ENCODE assay signal across 29 cellular contexts in genomic region chr11:64407221-64407620, GRCh38. TPM values are rescaled to one million over a fixed set of nuclear protein-coding genes. Genes with fewer than 3 reads are reported as not detected.
DNase-seq lines count a peak whose midpoint lies in the region; ATAC-seq, FAIRE-seq and TF ChIP-seq lines count a peak whose summit lies in the region.
"Had no signal": no experiment of that assay in that cellular context is flagged by ENCODE, and none has a peak within 500 bp of the region (broad histone marks: within the 10 kb centered on the region; RNA-seq: fewer than 3 reads in every experiment).

No MANE protein-coding gene starts in this region.

- H3K27me3 Mint-ChIP-seq in GM23338 (ENCODE audit: insufficient read depth, low read depth, poor library complexity): peaks cover 6% of the 10 kb centered on the region
- H3K27me3 Mint-ChIP-seq in glutamatergic neuron (ENCODE audit: unreplicated experiment): no peaks in the 10 kb centered on the region
- H3K27me3 Mint-ChIP-seq in nephron progenitor cell (ENCODE audit: low read depth, poor library complexity): peaks cover 7% of the 10 kb centered on the region

- no peaks in the 10 kb centered on the region for H3F3A ChIP-seq in GM23338 (replicated peaks; ENCODE audit: low read depth)

- H4K20me1 ChIP-seq in BLaER1 (no peaks in the 10 kb centered on the region), GM23338 (replicated peaks; ENCODE audit: insufficient read depth) (no peaks in the 10 kb centered on the region)

- DNase-seq in GM23338 (ENCODE audit: low spot score) (no peak), glutamatergic neuron (no peak), nephron progenitor cell (no peak), GM19239 (ENCODE audit: insufficient read length, low spot score) (no peak), NCI-H510A treated with DMSO at 0.1 percent for 48 hours (lab: John Stamatoyannopoulos, UW) (no peak)
- DNase-seq: 8988T; ACHN; CD4-positive, CD25-positive, alpha-beta regulatory T cell; GF-D8; H9; MM.1S; NCI-H1048; NCI-H1417 treated with DMSO at 0.1 percent for 48 hours; NCI-H1694 treated with DMSO at 0.1 percent for 48 hours; NCI-H2081; NCI-H2227 treated with DMSO at 0.1 percent for 48 hours; NCI-H69; SHP77 treated with DMSO at 0.1 percent for 48 hours had no signal

- no peaks in the 10 kb centered on the region for H3K27me3 ChIP-seq in BLaER1
- H3K27me3 ChIP-seq in GM23338 (ENCODE audit: insufficient read depth): peaks cover 3% of the 10 kb centered on the region; the same call in 1 of the 2 replicates
- H3K27me3 ChIP-seq: BE2C had no signal

- ATAC-seq in GM23338 (no peak), HG03196 (IDR thresholded peaks at IDR 0.05; ENCODE audit: unreplicated experiment) (no peak), HG03442 (IDR thresholded peaks at IDR 0.05; ENCODE audit: unreplicated experiment) (no peak)
- ATAC-seq: Panc1 had no signal

- H3K4me1 Mint-ChIP-seq in GM23338 (peaks cover 21% of the 10 kb centered on the region), glutamatergic neuron (ENCODE audit: low read depth, unreplicated experiment) (peaks cover 42% of the 10 kb centered on the region), nephron progenitor cell (peaks cover 70% of the 10 kb centered on the region)
- H3K4me1 Mint-ChIP-seq: CD4-positive, CD25-positive, alpha-beta regulatory T cell; IgD-negative memory B cell had no signal

- no peaks in the 10 kb centered on the region for H3K9me2 ChIP-seq in GM23338 (ENCODE audit: insufficient read depth)

- H3K36me3 Mint-ChIP-seq in GM23338 (ENCODE audit: low read depth) (peaks cover 2% of the 10 kb centered on the region; the same call in 1 of the 3 replicates), glutamatergic neuron (ENCODE audit: unreplicated experiment) (no peaks in the 10 kb centered on the region), nephron progenitor cell (ENCODE audit: low read depth) (peaks cover 14% of the 10 kb centered on the region)

- H3K9me3 Mint-ChIP-seq in GM23338: peaks cover 8% of the 10 kb centered on the region; the same call in 2 of the 3 replicates
- peaks cover 7% of the 10 kb centered on the region for H3K9me3 Mint-ChIP-seq in glutamatergic neuron (ENCODE audit: unreplicated experiment)
- peaks cover 26% of the 10 kb centered on the region for H3K9me3 Mint-ChIP-seq in nephron progenitor cell

- no peaks in the 10 kb centered on the region for H3K79me2 ChIP-seq in GM23338 (replicated peaks; ENCODE audit: insufficient read depth)

- H3K36me3 ChIP-seq in BLaER1 (no peaks in the 10 kb centered on the region; the same call in 1 of the 2 replicates), GM23338 (ENCODE audit: insufficient read depth) (no peaks in the 10 kb centered on the region)
- H3K36me3 ChIP-seq: BE2C had no signal

- TF ChIP-seq CTCF in GM23338 (conservative IDR thresholded peaks at IDR 0.05; ENCODE audit: low read depth in 2 of 2) (no peak), glutamatergic neuron (IDR thresholded peaks at IDR 0.05; ENCODE audit: partially characterized antibody, unreplicated experiment) (no peak), nephron progenitor cell (IDR thresholded peaks at IDR 0.05) (no peak)

- peak overlapping the region; percentile 56; the same call in 1 of the 2 replicates for H2AFZ ChIP-seq in GM23338

- no peak overlapping the region; the same call in 1 of the 2 replicates for H3K9ac ChIP-seq in BLaER1
- H3K9ac ChIP-seq: KMS-11 had no signal

- H3K4me3 Mint-ChIP-seq in GM23338 (no peak overlapping the region), glutamatergic neuron (ENCODE audit: unreplicated experiment) (no peak overlapping the region), nephron progenitor cell (no peak overlapping the region)
- H3K4me3 Mint-ChIP-seq: CD4-positive, CD25-positive, alpha-beta regulatory T cell; H9; IgD-negative memory B cell had no signal

- H3K27ac Mint-ChIP-seq in GM23338: no peak overlapping the region
- H3K27ac Mint-ChIP-seq in glutamatergic neuron (ENCODE audit: unreplicated experiment): peak overlapping the region; percentile 59
- peak overlapping the region; percentile 30 for H3K27ac Mint-ChIP-seq in nephron progenitor cell
- H3K27ac Mint-ChIP-seq: IgD-negative memory B cell had no signal

- H3K27ac ChIP-seq in BLaER1 (peak overlapping the region; percentile 79), GM23338 (ENCODE audit: low read depth) (no peak overlapping the region)
- H3K27ac ChIP-seq: HL-60, KMS-11, RWPE1 had no signal

- H3K4me2 ChIP-seq in BLaER1 (peak overlapping the region; percentile 90), GM23338 (no peak overlapping the region)
- H3K4me2 ChIP-seq: KMS-11 had no signal

- H3K9me3 ChIP-seq in BLaER1: peaks cover 19% of the 10 kb centered on the region
- H3K9me3 ChIP-seq: BE2C had no signal

- no peak for FAIRE-seq in GM19239 (lab: Jason Lieb, UNC)
- FAIRE-seq: D721Med, GM12891 had no signal

- H3K4me3 ChIP-seq in BLaER1 (no peak overlapping the region), GM23338 (no peak overlapping the region)

- peaks cover 91% of the 10 kb centered on the region for H3K4me1 ChIP-seq in BLaER1
- H3K4me1 ChIP-seq in GM23338 (ENCODE audit: insufficient read depth): peaks cover 5% of the 10 kb centered on the region

TF ChIP-seq in GM23338, 12 proteins besides CTCF, POLR2A, EP300 and RAD21 (continues in another document):
- TF ChIP-seq JUNB (IDR thresholded peaks at IDR 0.05; ENCODE audit: unreplicated experiment) (no peak), ZNF462 (CRISPR knock-in tag; IDR thresholded peaks at IDR 0.05) (no peak), STAT1 (IDR thresholded peaks at IDR 0.05; ENCODE audit: unreplicated experiment) (no peak)

RNA-seq across cellular contexts. Expression of gene RPS6KA4, which starts 48.3 kb away (rescaled TPM):
- 18.6 and 19.9 TPM in 2 replicates for total RNA-seq in GM23338 (2014; rRNA removed; shearing (Covaris generic))
- 3.5 and 4.1 TPM in 2 replicates for polyA plus RNA-seq in GM23338 (2016; fragmentation: Nextera tagmentation; extraction: Ambion mirVana)
- 3.2 TPM for total RNA-seq in glutamatergic neuron (ENCODE audit: unreplicated experiment)
